In genomic region chr9:130689937-130690700, GRCh38 we compare ENCODE assay signal across 8 cellular contexts.
DNase-seq lines count a peak whose midpoint lies in the region; ATAC-seq and TF ChIP-seq lines count a peak whose summit lies in the region.

No MANE protein-coding gene starts in this region.

- ATAC-seq in GM21390 (IDR thresholded peaks at IDR 0.05; ENCODE audit: unreplicated experiment) (no peak), HG03457 (IDR thresholded peaks at IDR 0.05; ENCODE audit: unreplicated experiment) (no peak)

- peaks cover 31% of the 10 kb centered on the region for H3K4me1 Mint-ChIP-seq in nephron

- peak; percentile 81 for DNase-seq in DMS53 (lab: John Stamatoyannopoulos, UW)
- peak; percentile 95 for DNase-seq in LoVo (ENCODE audit: low spot score)
- DNase-seq in SHP77 treated with DMSO at 0.1 percent for 48 hours (lab: John Stamatoyannopoulos, UW) = peak; percentile 87
- peak; percentile 97 for DNase-seq in fibroblast of gingiva (ENCODE audit: low read depth)
- DNase-seq in activated naive CD4-positive, alpha-beta T cell treated with Interleukin-2 at 50 U/mL for 16 hours = no peak

- H3K27me3 Mint-ChIP-seq in nephron (ENCODE audit: low read depth) = peaks cover 13% of the 10 kb centered on the region

- H3K9me3 Mint-ChIP-seq in nephron = no peaks in the 10 kb centered on the region

- peak overlapping the region; percentile 27 to 72 (median 62) for H3K27ac Mint-ChIP-seq in nephron

- no peak for TF ChIP-seq CTCF in nephron (IDR thresholded peaks at IDR 0.05; ENCODE audit: unreplicated experiment in 3 of 3)

- peaks cover 4% of the 10 kb centered on the region for H3K36me3 Mint-ChIP-seq in nephron (ENCODE audit: low read depth)

- peak overlapping the region; percentile 8 to 72 (median 71) for H3K4me3 Mint-ChIP-seq in nephron
